Comparison of ENCODE assay signal across 4 cellular contexts in the genomic region with DNA sequence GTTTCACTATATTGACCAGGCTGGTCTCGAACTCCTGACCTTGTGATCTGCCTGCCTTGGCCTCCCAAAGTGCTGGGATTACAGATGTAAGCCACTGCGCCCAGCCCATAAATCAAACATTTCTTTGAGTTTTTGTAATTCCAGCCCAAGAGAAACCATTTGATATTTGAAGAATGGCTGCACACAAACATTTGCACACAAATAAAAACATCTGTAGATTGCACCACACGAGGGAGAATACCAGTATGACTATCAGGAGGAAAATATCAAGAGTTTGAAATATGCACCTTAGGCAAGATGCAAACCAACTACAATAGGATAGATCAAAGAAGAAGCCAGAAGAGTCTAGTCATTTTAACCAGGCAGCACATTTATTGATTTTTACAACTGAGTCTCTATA. TPM values are rescaled to one million over a fixed set of nuclear protein-coding genes. Genes with fewer than 3 reads are reported as not detected.
"Had no signal": no experiment of that assay in that cellular context is flagged by ENCODE, and none has a peak within 500 bp of the region (broad histone marks: within the 10 kb centered on the region; RNA-seq: fewer than 3 reads in every experiment).

No MANE protein-coding gene starts in this region.

RNA-seq across cellular contexts. Expression of a gene that starts 20.4 kb away (rescaled TPM):
- total RNA-seq: GM23338, H1, H7, H9 had no signal
- polyA plus RNA-seq: H1 had no signal

RNA-seq across cellular contexts. Expression of a gene that starts 39.5 kb away (rescaled TPM):
- total RNA-seq: GM23338, H1, H7, H9 had no signal
- polyA plus RNA-seq: H1 had no signal
